15 cellular contexts compared by ENCODE assay signal in the genomic region with DNA sequence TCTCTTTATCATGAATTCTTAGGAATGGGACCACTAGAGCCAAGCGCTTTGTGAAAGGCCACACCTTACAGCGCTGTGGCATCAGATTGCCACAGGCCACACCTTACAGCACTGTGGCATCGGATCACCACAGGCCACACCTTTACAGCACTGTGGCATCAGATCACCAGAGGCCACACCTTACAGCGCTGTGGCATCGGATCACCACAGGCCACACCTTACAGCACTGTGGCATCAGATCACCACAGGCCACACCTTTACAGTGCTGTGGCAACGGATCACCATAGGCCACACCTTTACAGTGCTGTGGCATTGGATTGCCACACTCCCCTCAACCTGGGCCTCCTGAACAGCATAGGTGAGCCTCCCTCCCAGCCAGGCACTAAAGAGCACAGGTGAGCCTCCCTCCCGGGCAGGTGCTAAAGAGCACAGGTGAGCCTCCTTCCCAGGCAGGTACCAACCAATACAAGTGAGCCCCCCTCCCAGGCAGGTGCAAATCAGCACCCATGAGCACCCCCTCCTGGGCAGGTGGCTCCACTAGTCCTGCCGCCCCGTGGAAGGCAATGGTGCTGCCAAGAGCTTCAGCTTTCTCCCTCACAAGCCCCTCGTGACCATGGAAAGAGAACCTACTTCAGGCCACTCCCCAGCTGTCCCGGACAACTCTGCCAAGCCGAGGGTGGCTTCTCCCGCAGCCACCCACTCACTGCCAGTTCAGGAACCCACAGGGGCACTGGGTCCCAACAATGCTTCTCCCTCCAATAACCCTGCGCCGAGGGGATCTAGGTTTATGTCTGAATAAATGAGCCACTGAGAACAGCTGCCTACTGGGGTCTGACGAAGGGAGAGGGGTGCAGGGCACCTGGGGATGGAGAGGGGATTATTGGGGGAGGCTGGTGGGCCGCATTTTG. TPM values are rescaled to one million over a fixed set of nuclear protein-coding genes. Genes with fewer than 3 reads are reported as not detected.
DNase-seq lines count a peak whose midpoint lies in the region; ATAC-seq and TF ChIP-seq lines count a peak whose summit lies in the region.
"Had no signal": no experiment of that assay in that cellular context is flagged by ENCODE, and none has a peak within 500 bp of the region (broad histone marks: within the 10 kb centered on the region; RNA-seq: fewer than 3 reads in every experiment).

No MANE protein-coding gene starts in this region.

- intact Hi-C loops in sciatic nerve (cut with DNase I): no loop called here

- ATAC-seq in sciatic nerve (no peak), GM18861 (IDR thresholded peaks at IDR 0.05; ENCODE audit: unreplicated experiment) (no peak)

- no peak overlapping the region for H3K4me3 Mint-ChIP-seq in chondrocyte (ENCODE audit: unreplicated experiment)
- H3K4me3 Mint-ChIP-seq: activated CD4-positive, alpha-beta memory T cell treated with anti-CD3 and anti-CD28 coated beads, Interleukin-2, amount 10 ng/mL, durations not matched to agents 7 days and 5 days; activated naive CD8-positive, alpha-beta T cell treated with anti-CD3 and anti-CD28 coated beads, Interleukin-2, amount 10 ng/mL, durations not matched to agents 7 days and 5 days; brain; naive B cell had no signal

- no peaks in the 10 kb centered on the region for H3K9me3 Mint-ChIP-seq in chondrocyte (ENCODE audit: low read depth)
- H3K9me3 Mint-ChIP-seq: activated CD4-positive, alpha-beta memory T cell treated with anti-CD3 and anti-CD28 coated beads, Interleukin-2, amount 10 ng/mL, durations not matched to agents 7 days and 5 days; activated naive CD8-positive, alpha-beta T cell treated with anti-CD3 and anti-CD28 coated beads, Interleukin-2, amount 10 ng/mL, durations not matched to agents 7 days and 5 days; brain; naive B cell had no signal

- DNase-seq in NCI-H146 (lab: John Stamatoyannopoulos, UW) (peak; percentile 60), NCI-H146 treated with DMSO at 0.1 percent for 48 hours (lab: John Stamatoyannopoulos, UW; ENCODE audit: unreplicated experiment) (no peak), NAMALWA (ENCODE audit: low spot score) (peak; percentile 20), chondrocyte (ENCODE audit: low spot score) (peak; percentile 50), sciatic nerve (ENCODE audit: low spot score) (peak; percentile 36), T1000 (lab: John Stamatoyannopoulos, UW) (no peak), SHP77 (lab: John Stamatoyannopoulos, UW) (no peak)
- DNase-seq: activated CD4-positive, alpha-beta memory T cell treated with anti-CD3 and anti-CD28 coated beads, Interleukin-2, amount 10 ng/mL, durations not matched to agents 7 days and 5 days; activated naive CD8-positive, alpha-beta T cell treated with anti-CD3 and anti-CD28 coated beads, Interleukin-2, amount 10 ng/mL, durations not matched to agents 7 days and 5 days; activated T-cell treated with anti-CD3 and anti-CD28 coated beads, Interleukin-2, amount 50 U/mL, for 48 hours; dermis blood vessel endothelial cell; naive B cell; NCI-H1417 treated with DMSO at 0.1 percent for 48 hours had no signal

- TF ChIP-seq CTCF in chondrocyte (IDR thresholded peaks at IDR 0.05): no peak

- no peaks in the 10 kb centered on the region for H3K4me1 Mint-ChIP-seq in chondrocyte (ENCODE audit: low read depth)
- H3K4me1 Mint-ChIP-seq: activated naive CD8-positive, alpha-beta T cell treated with anti-CD3 and anti-CD28 coated beads, Interleukin-2, amount 10 ng/mL, durations not matched to agents 7 days and 5 days; brain had no signal

- no peaks in the 10 kb centered on the region for H3K27me3 Mint-ChIP-seq in chondrocyte (ENCODE audit: low read depth)
- H3K27me3 Mint-ChIP-seq: activated CD4-positive, alpha-beta memory T cell treated with anti-CD3 and anti-CD28 coated beads, Interleukin-2, amount 10 ng/mL, durations not matched to agents 7 days and 5 days; activated naive CD8-positive, alpha-beta T cell treated with anti-CD3 and anti-CD28 coated beads, Interleukin-2, amount 10 ng/mL, durations not matched to agents 7 days and 5 days; brain; naive B cell had no signal

- H3K36me3 Mint-ChIP-seq in chondrocyte (ENCODE audit: low read depth): peaks cover 16% of the 10 kb centered on the region

- no peak overlapping the region for H3K27ac Mint-ChIP-seq in chondrocyte (ENCODE audit: unreplicated experiment)
- H3K27ac Mint-ChIP-seq: activated CD4-positive, alpha-beta memory T cell treated with anti-CD3 and anti-CD28 coated beads, Interleukin-2, amount 10 ng/mL, durations not matched to agents 7 days and 5 days; activated naive CD8-positive, alpha-beta T cell treated with anti-CD3 and anti-CD28 coated beads, Interleukin-2, amount 10 ng/mL, durations not matched to agents 7 days and 5 days had no signal

RNA-seq across cellular contexts. Expression of a gene that starts 46.7 kb away (rescaled TPM):
- total RNA-seq in chondrocyte (4.9 to 9.2 TPM (median 7.8 TPM) in 3 replicates), sciatic nerve (10.0 TPM)

Comparison
In these comparisons a context has a peak if more than half of its experiments do, and no peak if none do; other contexts are left out.
1. DNase-seq: peak in NCI-H146 (single experiment), NAMALWA (single experiment), chondrocyte (single experiment) and sciatic nerve (single experiment); none in NCI-H146 treated with DMSO at 0.1 percent for 48 hours (single experiment), T1000 (single experiment) and SHP77 (0 of 2).